1 cellular context compared by ENCODE assay signal in the genomic region with DNA sequence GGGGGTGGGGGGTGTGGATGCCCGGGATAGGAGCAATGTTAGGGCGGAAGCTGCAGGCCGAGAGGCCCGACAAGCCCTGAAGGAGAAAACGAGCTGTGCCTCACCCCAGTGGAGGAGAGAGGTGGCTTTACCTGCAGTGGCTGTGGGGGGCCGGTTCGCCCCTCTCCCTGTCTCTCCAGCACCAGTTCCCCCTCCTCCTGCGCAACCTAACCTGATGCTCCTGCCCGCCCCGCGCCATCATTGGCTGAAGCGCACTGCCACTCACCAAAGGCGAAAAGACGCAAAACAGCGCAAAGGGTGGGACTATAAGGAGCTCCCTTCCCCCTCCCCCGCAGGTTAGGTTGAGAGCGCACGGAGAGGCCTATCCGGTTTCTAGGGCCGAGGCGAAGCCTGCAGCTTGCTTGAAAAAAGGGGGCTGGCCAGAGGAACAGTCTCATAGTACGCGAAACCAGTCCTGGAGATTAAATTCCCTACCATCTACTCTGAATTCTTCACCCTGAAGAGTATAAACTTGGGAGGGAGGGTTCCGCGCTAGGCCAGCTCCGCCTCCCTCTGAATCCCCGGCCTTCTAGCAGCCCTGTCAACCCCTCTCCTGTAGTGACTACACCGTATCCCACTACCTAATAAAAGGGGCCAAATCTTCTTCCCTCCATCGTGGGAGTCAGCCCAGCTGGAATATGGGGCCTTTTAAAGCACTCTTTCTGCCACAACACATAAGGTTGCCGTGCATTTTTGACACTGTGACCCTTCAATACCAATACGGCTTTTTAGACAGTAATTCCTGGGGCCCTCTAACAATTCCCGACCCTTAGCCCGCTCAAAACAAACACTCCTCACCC.
TF ChIP-seq lines count a peak whose summit lies in the region.

No MANE protein-coding gene starts in this region.

TF ChIP-seq in HepG2, 621 proteins besides CTCF, POLR2A, EP300 and RAD21 (continued from another document and continues in another):
- TF ChIP-seq, protein P1, sequence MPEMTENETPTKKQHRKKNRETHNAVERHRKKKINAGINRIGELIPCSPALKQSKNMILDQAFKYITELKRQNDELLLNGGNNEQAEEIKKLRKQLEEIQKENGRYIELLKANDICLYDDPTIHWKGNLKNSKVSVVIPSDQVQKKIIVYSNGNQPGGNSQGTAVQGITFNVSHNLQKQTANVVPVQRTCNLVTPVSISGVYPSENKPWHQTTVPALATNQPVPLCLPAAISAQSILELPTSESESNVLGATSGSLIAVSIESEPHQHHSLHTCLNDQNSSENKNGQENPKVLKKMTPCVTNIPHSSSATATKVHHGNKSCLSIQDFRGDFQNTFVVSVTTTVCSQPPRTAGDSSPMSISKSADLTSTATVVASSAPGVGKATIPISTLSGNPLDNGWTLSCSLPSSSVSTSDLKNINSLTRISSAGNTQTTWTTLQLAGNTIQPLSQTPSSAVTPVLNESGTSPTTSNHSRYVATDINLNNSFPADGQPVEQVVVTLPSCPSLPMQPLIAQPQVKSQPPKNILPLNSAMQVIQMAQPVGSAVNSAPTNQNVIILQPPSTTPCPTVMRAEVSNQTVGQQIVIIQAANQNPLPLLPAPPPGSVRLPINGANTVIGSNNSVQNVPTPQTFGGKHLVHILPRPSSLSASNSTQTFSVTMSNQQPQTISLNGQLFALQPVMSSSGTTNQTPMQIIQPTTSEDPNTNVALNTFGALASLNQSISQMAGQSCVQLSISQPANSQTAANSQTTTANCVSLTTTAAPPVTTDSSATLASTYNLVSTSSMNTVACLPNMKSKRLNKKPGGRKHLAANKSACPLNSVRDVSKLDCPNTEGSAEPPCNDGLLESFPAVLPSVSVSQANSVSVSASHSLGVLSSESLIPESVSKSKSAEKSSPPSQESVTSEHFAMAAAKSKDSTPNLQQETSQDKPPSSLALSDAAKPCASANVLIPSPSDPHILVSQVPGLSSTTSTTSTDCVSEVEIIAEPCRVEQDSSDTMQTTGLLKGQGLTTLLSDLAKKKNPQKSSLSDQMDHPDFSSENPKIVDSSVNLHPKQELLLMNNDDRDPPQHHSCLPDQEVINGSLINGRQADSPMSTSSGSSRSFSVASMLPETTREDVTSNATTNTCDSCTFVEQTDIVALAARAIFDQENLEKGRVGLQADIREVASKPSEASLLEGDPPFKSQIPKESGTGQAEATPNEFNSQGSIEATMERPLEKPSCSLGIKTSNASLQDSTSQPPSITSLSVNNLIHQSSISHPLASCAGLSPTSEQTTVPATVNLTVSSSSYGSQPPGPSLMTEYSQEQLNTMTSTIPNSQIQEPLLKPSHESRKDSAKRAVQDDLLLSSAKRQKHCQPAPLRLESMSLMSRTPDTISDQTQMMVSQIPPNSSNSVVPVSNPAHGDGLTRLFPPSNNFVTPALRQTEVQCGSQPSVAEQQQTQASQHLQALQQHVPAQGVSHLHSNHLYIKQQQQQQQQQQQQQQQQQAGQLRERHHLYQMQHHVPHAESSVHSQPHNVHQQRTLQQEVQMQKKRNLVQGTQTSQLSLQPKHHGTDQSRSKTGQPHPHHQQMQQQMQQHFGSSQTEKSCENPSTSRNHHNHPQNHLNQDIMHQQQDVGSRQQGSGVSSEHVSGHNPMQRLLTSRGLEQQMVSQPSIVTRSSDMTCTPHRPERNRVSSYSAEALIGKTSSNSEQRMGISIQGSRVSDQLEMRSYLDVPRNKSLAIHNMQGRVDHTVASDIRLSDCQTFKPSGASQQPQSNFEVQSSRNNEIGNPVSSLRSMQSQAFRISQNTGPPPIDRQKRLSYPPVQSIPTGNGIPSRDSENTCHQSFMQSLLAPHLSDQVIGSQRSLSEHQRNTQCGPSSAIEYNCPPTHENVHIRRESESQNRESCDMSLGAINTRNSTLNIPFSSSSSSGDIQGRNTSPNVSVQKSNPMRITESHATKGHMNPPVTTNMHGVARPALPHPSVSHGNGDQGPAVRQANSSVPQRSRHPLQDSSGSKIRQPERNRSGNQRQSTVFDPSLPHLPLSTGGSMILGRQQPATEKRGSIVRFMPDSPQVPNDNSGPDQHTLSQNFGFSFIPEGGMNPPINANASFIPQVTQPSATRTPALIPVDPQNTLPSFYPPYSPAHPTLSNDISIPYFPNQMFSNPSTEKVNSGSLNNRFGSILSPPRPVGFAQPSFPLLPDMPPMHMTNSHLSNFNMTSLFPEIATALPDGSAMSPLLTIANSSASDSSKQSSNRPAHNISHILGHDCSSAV (CRISPR knock-in tag; IDR thresholded peaks at IDR 0.05; ENCODE audit: borderline replicate concordance), result no peak; the same call in 1 of the 2 replicates
- TF ChIP-seq PITX1 (CRISPR knock-in tag; IDR thresholded peaks at IDR 0.05), result peak; percentile 90
- peak; percentile 89; the same call in 1 of the 2 replicates for TF ChIP-seq ZNF792 (CRISPR knock-in tag; IDR thresholded peaks at IDR 0.05)
- TF ChIP-seq, protein P2, sequence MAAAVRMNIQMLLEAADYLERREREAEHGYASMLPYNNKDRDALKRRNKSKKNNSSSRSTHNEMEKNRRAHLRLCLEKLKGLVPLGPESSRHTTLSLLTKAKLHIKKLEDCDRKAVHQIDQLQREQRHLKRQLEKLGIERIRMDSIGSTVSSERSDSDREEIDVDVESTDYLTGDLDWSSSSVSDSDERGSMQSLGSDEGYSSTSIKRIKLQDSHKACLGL (CRISPR knock-in tag; IDR thresholded peaks at IDR 0.05), result 0 out of 2 replicates have a peak, but pooled peaks have one; percentile 61
- 0 out of 2 replicates have a peak, but pooled peaks have one; percentile 41 for TF ChIP-seq TBX3 (IDR thresholded peaks at IDR 0.05; ENCODE audit: borderline replicate concordance)
- TF ChIP-seq ZFP36 (IDR thresholded peaks at IDR 0.05; ENCODE audit: borderline replicate concordance, low read depth, low read length, partially characterized antibody), result no peak
- peak; percentile 80; the same call in 1 of the 2 replicates for TF ChIP-seq KLF11 (CRISPR knock-in tag; IDR thresholded peaks at IDR 0.05)
- no peak for TF ChIP-seq ATF7 (IDR thresholded peaks at IDR 0.05)
- peak; percentile 53; the same call in 1 of the 2 replicates for TF ChIP-seq ATF7 (CRISPR knock-in tag; IDR thresholded peaks at IDR 0.05)
- TF ChIP-seq, protein P3, sequence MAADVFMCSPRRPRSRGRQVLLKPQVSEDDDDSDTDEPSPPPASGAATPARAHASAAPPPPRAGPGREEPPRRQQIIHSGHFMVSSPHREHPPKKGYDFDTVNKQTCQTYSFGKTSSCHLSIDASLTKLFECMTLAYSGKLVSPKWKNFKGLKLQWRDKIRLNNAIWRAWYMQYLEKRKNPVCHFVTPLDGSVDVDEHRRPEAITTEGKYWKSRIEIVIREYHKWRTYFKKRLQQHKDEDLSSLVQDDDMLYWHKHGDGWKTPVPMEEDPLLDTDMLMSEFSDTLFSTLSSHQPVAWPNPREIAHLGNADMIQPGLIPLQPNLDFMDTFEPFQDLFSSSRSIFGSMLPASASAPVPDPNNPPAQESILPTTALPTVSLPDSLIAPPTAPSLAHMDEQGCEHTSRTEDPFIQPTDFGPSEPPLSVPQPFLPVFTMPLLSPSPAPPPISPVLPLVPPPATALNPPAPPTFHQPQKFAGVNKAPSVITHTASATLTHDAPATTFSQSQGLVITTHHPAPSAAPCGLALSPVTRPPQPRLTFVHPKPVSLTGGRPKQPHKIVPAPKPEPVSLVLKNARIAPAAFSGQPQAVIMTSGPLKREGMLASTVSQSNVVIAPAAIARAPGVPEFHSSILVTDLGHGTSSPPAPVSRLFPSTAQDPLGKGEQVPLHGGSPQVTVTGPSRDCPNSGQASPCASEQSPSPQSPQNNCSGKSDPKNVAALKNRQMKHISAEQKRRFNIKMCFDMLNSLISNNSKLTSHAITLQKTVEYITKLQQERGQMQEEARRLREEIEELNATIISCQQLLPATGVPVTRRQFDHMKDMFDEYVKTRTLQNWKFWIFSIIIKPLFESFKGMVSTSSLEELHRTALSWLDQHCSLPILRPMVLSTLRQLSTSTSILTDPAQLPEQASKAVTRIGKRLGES (CRISPR knock-in tag; IDR thresholded peaks at IDR 0.05; ENCODE audit: borderline replicate concordance), result peak; percentile 39; the same call in 1 of the 2 replicates
- TF ChIP-seq SMAD1 (CRISPR knock-in tag; IDR thresholded peaks at IDR 0.05; ENCODE audit: borderline replicate concordance, low read depth), result no peak; the same call in 1 of the 2 replicates
- peak; percentile 82 for TF ChIP-seq TARDBP (CRISPR knock-in tag; IDR thresholded peaks at IDR 0.05)
- peak; percentile 23; the same call in 1 of the 2 replicates for TF ChIP-seq NR2F2 (IDR thresholded peaks at IDR 0.05; ENCODE audit: borderline replicate concordance, low read depth)
- TF ChIP-seq ZNF501 (CRISPR knock-in tag; IDR thresholded peaks at IDR 0.05), result peak; percentile 94
- peak; percentile 74 for TF ChIP-seq ZNF329 (CRISPR knock-in tag; IDR thresholded peaks at IDR 0.05; ENCODE audit: low read depth)
- TF ChIP-seq MXD4 (CRISPR knock-in tag; IDR thresholded peaks at IDR 0.05), result peak; percentile 85
- no peak for TF ChIP-seq SP1 (IDR thresholded peaks at IDR 0.05)
- TF ChIP-seq SP1 (CRISPR knock-in tag; IDR thresholded peaks at IDR 0.05), result peak; percentile 97
- TF ChIP-seq, protein P4, sequence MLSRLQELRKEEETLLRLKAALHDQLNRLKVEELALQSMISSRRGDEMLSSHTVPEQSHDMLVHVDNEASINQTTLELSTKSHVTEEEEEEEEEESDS (CRISPR knock-in tag; IDR thresholded peaks at IDR 0.05; ENCODE audit: borderline replicate concordance), result no peak
- peak; percentile 100 for TF ChIP-seq RBM22 (optimal IDR thresholded peaks at IDR 0.05; ENCODE audit: low read length)
- no peak; the same call in 1 of the 2 replicates for TF ChIP-seq CENPT (CRISPR knock-in tag; IDR thresholded peaks at IDR 0.05; ENCODE audit: low read depth)
- TF ChIP-seq, protein P5, sequence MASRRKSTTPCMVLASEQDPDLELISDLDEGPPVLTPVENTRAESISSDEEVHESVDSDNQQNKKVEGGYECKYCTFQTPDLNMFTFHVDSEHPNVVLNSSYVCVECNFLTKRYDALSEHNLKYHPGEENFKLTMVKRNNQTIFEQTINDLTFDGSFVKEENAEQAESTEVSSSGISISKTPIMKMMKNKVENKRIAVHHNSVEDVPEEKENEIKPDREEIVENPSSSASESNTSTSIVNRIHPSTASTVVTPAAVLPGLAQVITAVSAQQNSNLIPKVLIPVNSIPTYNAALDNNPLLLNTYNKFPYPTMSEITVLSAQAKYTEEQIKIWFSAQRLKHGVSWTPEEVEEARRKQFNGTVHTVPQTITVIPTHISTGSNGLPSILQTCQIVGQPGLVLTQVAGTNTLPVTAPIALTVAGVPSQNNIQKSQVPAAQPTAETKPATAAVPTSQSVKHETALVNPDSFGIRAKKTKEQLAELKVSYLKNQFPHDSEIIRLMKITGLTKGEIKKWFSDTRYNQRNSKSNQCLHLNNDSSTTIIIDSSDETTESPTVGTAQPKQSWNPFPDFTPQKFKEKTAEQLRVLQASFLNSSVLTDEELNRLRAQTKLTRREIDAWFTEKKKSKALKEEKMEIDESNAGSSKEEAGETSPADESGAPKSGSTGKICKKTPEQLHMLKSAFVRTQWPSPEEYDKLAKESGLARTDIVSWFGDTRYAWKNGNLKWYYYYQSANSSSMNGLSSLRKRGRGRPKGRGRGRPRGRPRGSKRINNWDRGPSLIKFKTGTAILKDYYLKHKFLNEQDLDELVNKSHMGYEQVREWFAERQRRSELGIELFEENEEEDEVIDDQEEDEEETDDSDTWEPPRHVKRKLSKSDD (CRISPR knock-in tag; IDR thresholded peaks at IDR 0.05; ENCODE audit: low read depth), result peak; percentile 53; the same call in 1 of the 2 replicates
- 0 out of 2 replicates have a peak, but pooled peaks have one; percentile 40 for TF ChIP-seq ZNF660 (CRISPR knock-in tag; IDR thresholded peaks at IDR 0.05; ENCODE audit: borderline replicate concordance, low read depth)
- TF ChIP-seq, protein P6, sequence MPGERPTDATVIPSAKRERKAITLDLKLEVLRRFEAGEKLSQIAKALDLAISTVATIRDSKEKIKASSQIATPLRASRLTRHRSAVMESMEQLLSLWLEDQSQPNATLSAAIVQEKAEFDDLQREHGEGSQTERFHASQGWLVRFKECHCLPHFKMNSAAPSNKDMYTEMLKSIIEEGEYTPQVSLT (CRISPR knock-in tag; IDR thresholded peaks at IDR 0.05; ENCODE audit: borderline replicate concordance, low read depth), result no peak
- TF ChIP-seq, protein P7, sequence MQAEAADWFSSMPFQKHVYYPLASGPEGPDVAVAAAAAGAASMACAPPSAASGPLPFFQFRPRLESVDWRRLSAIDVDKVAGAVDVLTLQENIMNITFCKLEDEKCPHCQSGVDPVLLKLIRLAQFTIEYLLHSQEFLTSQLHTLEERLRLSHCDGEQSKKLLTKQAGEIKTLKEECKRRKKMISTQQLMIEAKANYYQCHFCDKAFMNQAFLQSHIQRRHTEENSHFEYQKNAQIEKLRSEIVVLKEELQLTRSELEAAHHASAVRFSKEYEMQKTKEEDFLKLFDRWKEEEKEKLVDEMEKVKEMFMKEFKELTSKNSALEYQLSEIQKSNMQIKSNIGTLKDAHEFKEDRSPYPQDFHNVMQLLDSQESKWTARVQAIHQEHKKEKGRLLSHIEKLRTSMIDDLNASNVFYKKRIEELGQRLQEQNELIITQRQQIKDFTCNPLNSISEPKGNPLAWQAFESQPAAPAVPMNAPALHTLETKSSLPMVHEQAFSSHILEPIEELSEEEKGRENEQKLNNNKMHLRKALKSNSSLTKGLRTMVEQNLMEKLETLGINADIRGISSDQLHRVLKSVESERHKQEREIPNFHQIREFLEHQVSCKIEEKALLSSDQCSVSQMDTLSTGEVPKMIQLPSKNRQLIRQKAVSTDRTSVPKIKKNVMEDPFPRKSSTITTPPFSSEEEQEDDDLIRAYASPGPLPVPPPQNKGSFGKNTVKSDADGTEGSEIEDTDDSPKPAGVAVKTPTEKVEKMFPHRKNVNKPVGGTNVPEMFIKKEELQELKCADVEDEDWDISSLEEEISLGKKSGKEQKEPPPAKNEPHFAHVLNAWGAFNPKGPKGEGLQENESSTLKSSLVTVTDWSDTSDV (CRISPR knock-in tag; IDR thresholded peaks at IDR 0.05), result peak; percentile 91; the same call in 1 of the 2 replicates
- TF ChIP-seq ZFP36L1 (CRISPR knock-in tag; IDR thresholded peaks at IDR 0.05), result peak; percentile 53; the same call in 1 of the 2 replicates
- peak; percentile 44; the same call in 1 of the 2 replicates for TF ChIP-seq FOXA3 (CRISPR knock-in tag; IDR thresholded peaks at IDR 0.05)
- TF ChIP-seq, protein P8, sequence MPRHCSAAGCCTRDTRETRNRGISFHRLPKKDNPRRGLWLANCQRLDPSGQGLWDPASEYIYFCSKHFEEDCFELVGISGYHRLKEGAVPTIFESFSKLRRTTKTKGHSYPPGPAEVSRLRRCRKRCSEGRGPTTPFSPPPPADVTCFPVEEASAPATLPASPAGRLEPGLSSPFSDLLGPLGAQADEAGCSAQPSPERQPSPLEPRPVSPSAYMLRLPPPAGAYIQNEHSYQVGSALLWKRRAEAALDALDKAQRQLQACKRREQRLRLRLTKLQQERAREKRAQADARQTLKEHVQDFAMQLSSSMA (CRISPR knock-in tag; IDR thresholded peaks at IDR 0.05), result peak; percentile 76; the same call in 1 of the 2 replicates
- TF ChIP-seq ZNF557 (CRISPR knock-in tag; IDR thresholded peaks at IDR 0.05), result peak; percentile 52; the same call in 1 of the 2 replicates
- TF ChIP-seq MEF2D (CRISPR knock-in tag; IDR thresholded peaks at IDR 0.05), result peak; percentile 91
- TF ChIP-seq ZNF556 (CRISPR knock-in tag; IDR thresholded peaks at IDR 0.05; ENCODE audit: borderline replicate concordance), result peak; percentile 76; the same call in 1 of the 2 replicates
- TF ChIP-seq, protein P9, sequence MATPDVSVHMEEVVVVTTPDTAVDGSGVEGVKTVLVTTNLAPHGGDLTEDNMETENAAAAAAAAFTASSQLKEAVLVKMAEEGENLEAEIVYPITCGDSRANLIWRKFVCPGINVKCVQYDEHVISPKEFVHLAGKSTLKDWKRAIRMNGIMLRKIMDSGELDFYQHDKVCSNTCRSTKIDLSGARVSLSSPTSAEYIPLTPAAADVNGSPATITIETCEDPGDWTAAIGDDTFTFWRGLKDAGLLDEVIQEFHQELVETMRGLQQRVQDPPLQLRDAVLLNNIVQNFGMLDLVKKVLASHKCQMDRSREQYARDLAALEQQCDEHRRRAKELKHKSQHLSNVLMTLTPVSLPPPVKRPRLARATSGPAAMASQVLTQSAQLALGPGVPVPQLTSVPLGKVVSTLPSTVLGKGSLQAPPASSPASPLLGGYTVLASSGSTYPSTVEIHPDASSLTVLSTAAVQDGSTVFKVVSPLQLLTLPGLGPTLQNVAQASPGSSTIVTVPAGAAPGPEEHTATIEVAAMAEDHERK (CRISPR knock-in tag; IDR thresholded peaks at IDR 0.05; ENCODE audit: low read depth), result peak; percentile 83
